ENCODE assay signal across 8 cellular contexts in genomic region chr19:572891-573825, GRCh38. TPM values are rescaled to one million over a fixed set of nuclear protein-coding genes. Genes with fewer than 3 reads are reported as not detected.
DNase-seq lines count a peak whose midpoint lies in the region; ATAC-seq and FAIRE-seq lines count a peak whose summit lies in the region.

No MANE protein-coding gene starts in this region.

- peak overlapping the region; percentile 90 for H3K4me3 Mint-ChIP-seq in activated CD4-positive, alpha-beta T cell treated with anti-CD3 and anti-CD28 coated beads, Interleukin-2, amount 10 ng/mL, durations not matched to agents 24 days and 14 days

- H3K36me3 ChIP-seq in ectodermal cell (ENCODE audit: control insufficient read depth, insufficient read depth, low read length): peaks cover 3% of the 10 kb centered on the region
- H3K36me3 ChIP-seq in mesodermal cell (ENCODE audit: control insufficient read depth, insufficient read depth, low read length): peaks cover 24% of the 10 kb centered on the region

- H3K27ac ChIP-seq in ectodermal cell (ENCODE audit: insufficient read depth, low read depth, low read length, poor library complexity, severe bottlenecking) (peak overlapping the region; percentile 81), mesodermal cell (ENCODE audit: low read depth, low read length, severe bottlenecking) (peak overlapping the region; percentile 69)

- H3K27ac Mint-ChIP-seq in activated CD4-positive, alpha-beta T cell treated with anti-CD3 and anti-CD28 coated beads, Interleukin-2, amount 10 ng/mL, durations not matched to agents 24 days and 14 days: peak overlapping the region; percentile 75

- no peak for FAIRE-seq in RCC 7860 (lab: Jason Lieb, UNC)

- H3K27me3 Mint-ChIP-seq in activated CD4-positive, alpha-beta T cell treated with anti-CD3 and anti-CD28 coated beads, Interleukin-2, amount 10 ng/mL, durations not matched to agents 24 days and 14 days: no peaks in the 10 kb centered on the region

- peaks cover 23% of the 10 kb centered on the region for H3K4me1 ChIP-seq in ectodermal cell (ENCODE audit: control insufficient read depth, insufficient read depth, low read length)
- H3K4me1 ChIP-seq in mesodermal cell (ENCODE audit: control insufficient read depth, insufficient read depth, low read length, poor library complexity, severe bottlenecking): peaks cover 17% of the 10 kb centered on the region

- peak; percentile 76 for DNase-seq in activated CD4-positive, alpha-beta T cell treated with anti-CD3 and anti-CD28 coated beads, Interleukin-2, amount 10 ng/mL, durations not matched to agents 24 days and 14 days
- no peak for DNase-seq in activated CD4-positive, alpha-beta T cell treated with anti-CD3 and anti-CD28 coated beads for 4 hours
- peak; percentile 36 for DNase-seq in RCC 7860 (ENCODE audit: low spot score)
- DNase-seq in ureter (ENCODE audit: low spot score): peak; percentile 65

- peaks cover 3% of the 10 kb centered on the region for H3K36me3 Mint-ChIP-seq in activated CD4-positive, alpha-beta T cell treated with anti-CD3 and anti-CD28 coated beads, Interleukin-2, amount 10 ng/mL, durations not matched to agents 24 days and 14 days (ENCODE audit: low read depth)

- 1% methylated on average over 54 of the region's 54 CpGs for WGBS in ectodermal cell, 2 experiments
- 1% methylated on average over 48 of the region's 54 CpGs for WGBS in mesodermal cell (ENCODE audit: insufficient coverage in 2 of 2), 2 experiments

- H3K4me1 Mint-ChIP-seq in activated CD4-positive, alpha-beta T cell treated with anti-CD3 and anti-CD28 coated beads, Interleukin-2, amount 10 ng/mL, durations not matched to agents 24 days and 14 days: peaks cover 30% of the 10 kb centered on the region

- no peaks in the 10 kb centered on the region for H3K9me3 Mint-ChIP-seq in activated CD4-positive, alpha-beta T cell treated with anti-CD3 and anti-CD28 coated beads, Interleukin-2, amount 10 ng/mL, durations not matched to agents 24 days and 14 days

- peak; percentile 7 for ATAC-seq in HG02943 (IDR thresholded peaks at IDR 0.05; ENCODE audit: low read depth, unreplicated experiment)
- ATAC-seq in GM21786 (IDR thresholded peaks at IDR 0.05; ENCODE audit: unreplicated experiment): no peak

- intact Hi-C loops in activated CD4-positive, alpha-beta T cell treated with anti-CD3 and anti-CD28 coated beads, Interleukin-2, amount 10 ng/mL, durations not matched to agents 24 days and 14 days (cut with micrococcal nuclease): loop anchor here (1.0 to 2.0 kb wide), 7 partner anchors 16 to 107 kb away; partner anchors contain the start of genes HCN2, POLRMT and TPGS1

- H3K27me3 ChIP-seq in ectodermal cell (ENCODE audit: control insufficient read depth, insufficient read depth, low read length, poor library complexity, severe bottlenecking): no peaks in the 10 kb centered on the region

- H3K9me3 ChIP-seq in ectodermal cell (ENCODE audit: control insufficient read depth, low read length) (no peaks in the 10 kb centered on the region), mesodermal cell (ENCODE audit: control insufficient read depth, low read length) (no peaks in the 10 kb centered on the region)

- H3K4me3 ChIP-seq in ectodermal cell (ENCODE audit: insufficient read depth, low read depth, low read length): peak overlapping the region; percentile 98
- peak overlapping the region; percentile 99 for H3K4me3 ChIP-seq in mesodermal cell (ENCODE audit: extremely low read depth, insufficient read depth, low read length, poor library complexity, severe bottlenecking)

RNA-seq across cellular contexts. Expression of gene BSG, which starts 0.8 kb away (rescaled TPM):
- total RNA-seq in activated CD4-positive, alpha-beta T cell treated with anti-CD3 and anti-CD28 coated beads, Interleukin-2, amount 10 ng/mL, durations not matched to agents 24 days and 14 days: 291 and 297 TPM in 2 replicates
- polyA plus RNA-seq in ectodermal cell (2013, experiment 1 of 4): 864 TPM
- polyA plus RNA-seq in ectodermal cell (2013, experiment 2 of 4): 896 TPM
- 649 TPM for polyA plus RNA-seq in ectodermal cell (2013, experiment 3 of 4)
- polyA plus RNA-seq in ectodermal cell (2013, experiment 4 of 4): 707 TPM
- 789 TPM for polyA plus RNA-seq in mesodermal cell (2013, experiment 1 of 2)
- 677 TPM for polyA plus RNA-seq in mesodermal cell (2013, experiment 2 of 2)
- 273 TPM for total RNA-seq in ureter

RNA-seq across cellular contexts. Expression of gene HCN2, which starts 16.5 kb away (rescaled TPM):
- 1.1 TPM in 2 replicates for total RNA-seq in activated CD4-positive, alpha-beta T cell treated with anti-CD3 and anti-CD28 coated beads, Interleukin-2, amount 10 ng/mL, durations not matched to agents 24 days and 14 days
- polyA plus RNA-seq in ectodermal cell (2013, experiment 1 of 4): 0.41 TPM
- polyA plus RNA-seq in ectodermal cell (2013, experiment 2 of 4): 0.89 TPM
- polyA plus RNA-seq in ectodermal cell (2013, experiment 3 of 4): 0.64 TPM
- polyA plus RNA-seq in ectodermal cell (2013, experiment 4 of 4): 0.49 TPM
- 1.0 TPM for polyA plus RNA-seq in mesodermal cell (2013, experiment 1 of 2)
- 1.1 TPM for polyA plus RNA-seq in mesodermal cell (2013, experiment 2 of 2)
- not detected for total RNA-seq in ureter

RNA-seq across cellular contexts. Expression of gene GZMM, which starts 29.3 kb away (rescaled TPM):
- total RNA-seq in activated CD4-positive, alpha-beta T cell treated with anti-CD3 and anti-CD28 coated beads, Interleukin-2, amount 10 ng/mL, durations not matched to agents 24 days and 14 days: 37.6 and 40.9 TPM in 2 replicates
- not detected for polyA plus RNA-seq in ectodermal cell (2013, experiment 1 of 4)
- not detected for polyA plus RNA-seq in ectodermal cell (2013, experiment 2 of 4)
- polyA plus RNA-seq in ectodermal cell (2013, experiment 3 of 4): not detected
- not detected for polyA plus RNA-seq in ectodermal cell (2013, experiment 4 of 4)
- polyA plus RNA-seq in mesodermal cell (2013, experiment 1 of 2): not detected
- polyA plus RNA-seq in mesodermal cell (2013, experiment 2 of 2): not detected
- 0.83 TPM for total RNA-seq in ureter

RNA-seq across cellular contexts. Expression of gene CDC34, which starts 41.6 kb away (rescaled TPM):
- 52.8 and 55.0 TPM in 2 replicates for total RNA-seq in activated CD4-positive, alpha-beta T cell treated with anti-CD3 and anti-CD28 coated beads, Interleukin-2, amount 10 ng/mL, durations not matched to agents 24 days and 14 days
- polyA plus RNA-seq in ectodermal cell (2013, experiment 1 of 4): 121 TPM
- polyA plus RNA-seq in ectodermal cell (2013, experiment 2 of 4): 110 TPM
- polyA plus RNA-seq in ectodermal cell (2013, experiment 3 of 4): 105 TPM
- polyA plus RNA-seq in ectodermal cell (2013, experiment 4 of 4): 117 TPM
- polyA plus RNA-seq in mesodermal cell (2013, experiment 1 of 2): 170 TPM
- 138 TPM for polyA plus RNA-seq in mesodermal cell (2013, experiment 2 of 2)
- total RNA-seq in ureter: 30.8 TPM

Comparison
In these comparisons a context has a peak if more than half of its experiments do, and no peak if none do; other contexts are left out.
1. DNase-seq: peak in activated CD4-positive, alpha-beta T cell treated with anti-CD3 and anti-CD28 coated beads, Interleukin-2, amount 10 ng/mL, durations not matched to agents 24 days and 14 days (single experiment), RCC 7860 (single experiment) and ureter (single experiment); none in activated CD4-positive, alpha-beta T cell treated with anti-CD3 and anti-CD28 coated beads for 4 hours (0 of 2).
2. RNA of gene GZMM, which starts 29.3 kb away (total RNA-seq): 37.6 to 40.9 TPM in activated CD4-positive, alpha-beta T cell treated with anti-CD3 and anti-CD28 coated beads, Interleukin-2, amount 10 ng/mL, durations not matched to agents 24 days and 14 days; 0.83 TPM in ureter (single experiment); every median in the first group is over 10 times any median in the second.